16 cellular contexts compared by ENCODE assay signal in genomic region chr4:182245541-182246245, GRCh38. TPM values are rescaled to one million over a fixed set of nuclear protein-coding genes. Genes with fewer than 3 reads are reported as not detected.
DNase-seq lines count a peak whose midpoint lies in the region; ATAC-seq, FAIRE-seq and TF ChIP-seq lines count a peak whose summit lies in the region.
"Had no signal": no experiment of that assay in that cellular context is flagged by ENCODE, and none has a peak within 500 bp of the region (broad histone marks: within the 10 kb centered on the region; RNA-seq: fewer than 3 reads in every experiment).

No MANE protein-coding gene starts in this region.

- dilution Hi-C loops in keratinocyte (cut with MboI; ENCODE audit: extremely low pct_ligation_motif_present, low sequenced_read_pairs), result no loop called here

- H3K9me3 ChIP-seq in AG04450 (ENCODE audit: control insufficient read depth, insufficient read depth, low read length), result no peaks in the 10 kb centered on the region
- H3K9me3 ChIP-seq in keratinocyte (ENCODE audit: control insufficient read depth, low read depth, low read length), result no peaks in the 10 kb centered on the region

- POLR2A ChIA-PET in AG04450 (lab: Yijun Ruan, JAX), result no interaction called here

- DNase-seq in AG04450 (ENCODE audit: low read depth, low spot score) (no peak), HT-29 (ENCODE audit: low spot score) (peak; percentile 7), chondrocyte (ENCODE audit: low spot score) (no peak), keratinocyte (ENCODE audit: low read depth, low spot score) (no peak), HuH-7 (ENCODE audit: low spot score) (no peak), GM13976 (ENCODE audit: low spot score) (no peak)
- DNase-seq: activated CD4-positive, CD25-positive, alpha-beta regulatory T cell; cerebellar nuclear complex; EL; NCI-H1694 treated with DMSO at 0.1 percent for 48 hours had no signal

- CTCF ChIA-PET in AG04450 (lab: Charles Lee), result interaction anchor here (1.0 kb wide), 1 partner anchor 679 kb away, joined by 3 read pairs; no protein-coding TSS in a partner anchor

- no peaks in the 10 kb centered on the region for H4K20me1 ChIP-seq in keratinocyte (ENCODE audit: control insufficient read depth, extremely low read depth, insufficient read depth, low read length)

- TF ChIP-seq CTCF in AG04450 (IDR thresholded peaks at IDR 0.05; ENCODE audit: low read depth, low read length), result no peak
- no peak for TF ChIP-seq CTCF in chondrocyte (IDR thresholded peaks at IDR 0.05)
- no peak for TF ChIP-seq CTCF in keratinocyte (optimal IDR thresholded peaks at IDR 0.05 in 1 of 3, IDR thresholded peaks at IDR 0.05 in 1 of 3, conservative IDR thresholded peaks at IDR 0.05 in 1 of 3; ENCODE audit: extremely low read depth in 1 of 3, insufficient read depth in 2 of 3, low read length in 3 of 3)
- no peak for TF ChIP-seq CTCF in GM13976 (IDR thresholded peaks at IDR 0.05; ENCODE audit: borderline replicate concordance, control extremely low read depth, extremely low read depth, insufficient read depth, missing control alignments)

- peak overlapping the region; percentile 78 for H3K4me2 ChIP-seq in keratinocyte (ENCODE audit: control insufficient read depth, extremely low read depth, insufficient read depth, low read depth, low read length)
- H3K4me2 ChIP-seq: BLaER1 treated with 17β-estradiol and CSF1 and Interleukin-3, amounts not matched to agents 10 nM and 100 nM had no signal

- H3K27ac Mint-ChIP-seq in chondrocyte (ENCODE audit: unreplicated experiment), result peak overlapping the region; percentile 62
- H3K27ac Mint-ChIP-seq: activated naive CD8-positive, alpha-beta T cell had no signal

- ATAC-seq in HG02678 (IDR thresholded peaks at IDR 0.05; ENCODE audit: unreplicated experiment) (no peak), GM18861 (IDR thresholded peaks at IDR 0.05; ENCODE audit: unreplicated experiment) (no peak)
- ATAC-seq: K562 had no signal

- peak overlapping the region; percentile 55 for H3K9ac ChIP-seq in keratinocyte (ENCODE audit: control insufficient read depth, extremely low read depth, insufficient read depth, low read length)
- H3K9ac ChIP-seq: BLaER1 treated with 17β-estradiol and CSF1 and Interleukin-3, amounts not matched to agents 10 nM and 100 nM had no signal

- no peaks in the 10 kb centered on the region for H3K9me1 ChIP-seq in keratinocyte (ENCODE audit: control insufficient read depth, extremely low read depth, insufficient read depth, low read length)

- no peak overlapping the region for H3K4me3 Mint-ChIP-seq in chondrocyte (ENCODE audit: unreplicated experiment)
- H3K4me3 Mint-ChIP-seq: activated naive CD8-positive, alpha-beta T cell had no signal

- H3K4me1 ChIP-seq in keratinocyte (ENCODE audit: control insufficient read depth, extremely low read depth, insufficient read depth, low read length), result peaks cover 50% of the 10 kb centered on the region
- H3K4me1 ChIP-seq: BLaER1 treated with 17β-estradiol and CSF1 and Interleukin-3, amounts not matched to agents 10 nM and 100 nM had no signal

- peak; percentile 56 for FAIRE-seq in keratinocyte (lab: Jason Lieb, UNC)
- FAIRE-seq: GM12891, K562 had no signal

- H3K27me3 ChIP-seq in AG04450 (ENCODE audit: control insufficient read depth, insufficient read depth, low read length) (no peaks in the 10 kb centered on the region), keratinocyte (ENCODE audit: control insufficient read depth, extremely low read depth, insufficient read depth, low read length) (no peaks in the 10 kb centered on the region)
- H3K27me3 ChIP-seq: BLaER1 treated with 17β-estradiol and CSF1 and Interleukin-3, amounts not matched to agents 10 nM and 100 nM had no signal

- in situ Hi-C loops in GM13976 (cut with MboI; ENCODE audit: low sequenced_read_pairs, unreplicated experiment), result no loop called here

- no peaks in the 10 kb centered on the region for H3K36me3 ChIP-seq in keratinocyte (ENCODE audit: control insufficient read depth in 2 of 2, extremely low read depth in 1 of 2, insufficient read depth in 2 of 2, low read length in 2 of 2)
- H3K36me3 ChIP-seq: BLaER1 treated with 17β-estradiol and CSF1 and Interleukin-3, amounts not matched to agents 10 nM and 100 nM had no signal

- no peak overlapping the region; the same call in 1 of the 2 replicates for H3K4me3 ChIP-seq in AG04450 (ENCODE audit: low read depth, low read length)
- H3K4me3 ChIP-seq in keratinocyte (ENCODE audit: control insufficient read depth in 2 of 3, extremely low read depth in 1 of 3, insufficient read depth in 2 of 3, low read depth in 1 of 3, low read length in 3 of 3), result peak overlapping the region in 1 of 3 experiments; percentile 48
- H3K4me3 ChIP-seq: BLaER1 treated with 17β-estradiol and CSF1 and Interleukin-3, amounts not matched to agents 10 nM and 100 nM; K562 had no signal

- no peak overlapping the region for H2AFZ ChIP-seq in keratinocyte (ENCODE audit: control insufficient read depth, low read length)

- peaks cover 5% of the 10 kb centered on the region for H3K9me3 Mint-ChIP-seq in chondrocyte (ENCODE audit: low read depth)

- no peaks in the 10 kb centered on the region for H3K36me3 Mint-ChIP-seq in chondrocyte (ENCODE audit: low read depth)
- H3K36me3 Mint-ChIP-seq: activated naive CD8-positive, alpha-beta T cell had no signal

- H3K27me3 Mint-ChIP-seq in chondrocyte (ENCODE audit: low read depth), result no peaks in the 10 kb centered on the region

- peaks cover 5% of the 10 kb centered on the region for H3K79me2 ChIP-seq in keratinocyte (ENCODE audit: control insufficient read depth, insufficient read depth, low read length)

- H3K27ac ChIP-seq in AG04450 (ENCODE audit: low read depth, low read length) (peak overlapping the region; percentile 42), keratinocyte (ENCODE audit: control insufficient read depth, insufficient read depth, low read length) (peak overlapping the region; percentile 80)
- H3K27ac ChIP-seq: BLaER1 treated with 17β-estradiol and CSF1 and Interleukin-3, amounts not matched to agents 10 nM and 100 nM had no signal

- H3K4me1 Mint-ChIP-seq in chondrocyte (ENCODE audit: low read depth), result peaks cover 44% of the 10 kb centered on the region

RNA-seq across cellular contexts. Expression of gene TENM3, which starts 2.5 kb away (rescaled TPM):
- polyA plus RNA-seq in AG04450 (2011; rRNA removed), result 54.9 TPM in 2 replicates
- 224 and 244 TPM in 2 replicates for polyA minus RNA-seq in AG04450 (2011; rRNA and poly(A)+ RNA removed)
- 4.4 and 5.3 TPM in 2 replicates for total RNA-seq in HT-29 (2014; rRNA removed; shearing (Covaris generic))
- 87.0 to 135 TPM (median 87.6 TPM) in 3 replicates for total RNA-seq in chondrocyte
- polyA plus RNA-seq in keratinocyte, result 17.0 to 20.9 TPM (median 18.8 TPM) in 3 replicates
- 8.8 TPM for polyA plus RNA-seq in keratinocyte (2011; ENCODE audit: low read depth)
- 3.9 and 4.9 TPM in 2 replicates for polyA plus RNA-seq in keratinocyte (2011; cell fraction: cytosol; rRNA removed)
- polyA plus RNA-seq in keratinocyte (2011; cell fraction: nucleus; rRNA removed), result 25.4 and 26.5 TPM in 2 replicates
- 4.9 and 19.5 TPM in 2 replicates for polyA plus RNA-seq in keratinocyte (2012; ENCODE audit: low replicate concordance)
- polyA minus RNA-seq in keratinocyte, result 51.9 to 65.0 TPM (median 63.1 TPM) in 3 replicates
- 10.2 TPM for polyA minus RNA-seq in keratinocyte (2011; cell fraction: cytosol; rRNA and poly(A)+ RNA removed)
- polyA minus RNA-seq in keratinocyte (2011; cell fraction: nucleus; rRNA and poly(A)+ RNA removed), result 111 and 165 TPM in 2 replicates

Comparison
In these comparisons a context has a peak if more than half of its experiments do, and no peak if none do; other contexts are left out.
1. RNA of gene TENM3, which starts 2.5 kb away (total RNA-seq): 87.0 to 135 TPM in chondrocyte; 4.4 to 5.3 TPM in HT-29; every median in the first group is over 10 times any median in the second.